8 cellular contexts compared by ENCODE assay signal in genomic region chr12:90909069-90909676, GRCh38. TPM values are rescaled to one million over a fixed set of nuclear protein-coding genes. Genes with fewer than 3 reads are reported as not detected.
DNase-seq lines count a peak whose midpoint lies in the region; ATAC-seq and TF ChIP-seq lines count a peak whose summit lies in the region.

No MANE protein-coding gene starts in this region.

- peak; percentile 17 for TF ChIP-seq CTCF in coronary artery (IDR thresholded peaks at IDR 0.05)
- TF ChIP-seq CTCF in mucosa of descending colon (IDR thresholded peaks at IDR 0.05): no peak

- no peak overlapping the region for H3K27ac ChIP-seq in coronary artery

- intact Hi-C loops in mucosa of descending colon (cut with DNase I, micrococcal nuclease): no loop called here

- H3K9me3 ChIP-seq in mucosa of descending colon: no peaks in the 10 kb centered on the region

- H3K4me1 ChIP-seq in mucosa of descending colon (ENCODE audit: low read depth): no peaks in the 10 kb centered on the region

- DNase-seq in AG08395 (ENCODE audit: low spot score): peak; percentile 62
- DNase-seq in NCI-H526 treated with DMSO at 0.1 percent for 48 hours (lab: John Stamatoyannopoulos, UW): peak; percentile 38
- no peak for DNase-seq in coronary artery (ENCODE audit: low spot score)
- DNase-seq in mucosa of descending colon: peak in 1 of 3 donors; percentile 29

- ATAC-seq in GM18907 (IDR thresholded peaks at IDR 0.05; ENCODE audit: unreplicated experiment) (peak; percentile 58), mucosa of descending colon (peak; percentile 41), HG02870 (IDR thresholded peaks at IDR 0.05; ENCODE audit: unreplicated experiment) (no peak), GM21576 (IDR thresholded peaks at IDR 0.05; ENCODE audit: unreplicated experiment) (no peak), GM19397 (IDR thresholded peaks at IDR 0.05; ENCODE audit: unreplicated experiment) (no peak)

- H3K4me3 ChIP-seq in coronary artery (no peak overlapping the region), mucosa of descending colon (no peak overlapping the region)

- no peaks in the 10 kb centered on the region for H3K36me3 ChIP-seq in mucosa of descending colon (ENCODE audit: low read depth)

RNA-seq across cellular contexts. Expression of gene CCER1, which starts 45.8 kb away (rescaled TPM):
- total RNA-seq in mucosa of descending colon: not detected

Comparison
In these comparisons a context has a peak if more than half of its experiments do, and no peak if none do; other contexts are left out.
1. ATAC-seq: peak in GM18907 (single experiment) and mucosa of descending colon (single experiment); none in HG02870 (single experiment), GM21576 (single experiment) and GM19397 (single experiment).